ENCODE assay signal across 11 cellular contexts in the genomic region with DNA sequence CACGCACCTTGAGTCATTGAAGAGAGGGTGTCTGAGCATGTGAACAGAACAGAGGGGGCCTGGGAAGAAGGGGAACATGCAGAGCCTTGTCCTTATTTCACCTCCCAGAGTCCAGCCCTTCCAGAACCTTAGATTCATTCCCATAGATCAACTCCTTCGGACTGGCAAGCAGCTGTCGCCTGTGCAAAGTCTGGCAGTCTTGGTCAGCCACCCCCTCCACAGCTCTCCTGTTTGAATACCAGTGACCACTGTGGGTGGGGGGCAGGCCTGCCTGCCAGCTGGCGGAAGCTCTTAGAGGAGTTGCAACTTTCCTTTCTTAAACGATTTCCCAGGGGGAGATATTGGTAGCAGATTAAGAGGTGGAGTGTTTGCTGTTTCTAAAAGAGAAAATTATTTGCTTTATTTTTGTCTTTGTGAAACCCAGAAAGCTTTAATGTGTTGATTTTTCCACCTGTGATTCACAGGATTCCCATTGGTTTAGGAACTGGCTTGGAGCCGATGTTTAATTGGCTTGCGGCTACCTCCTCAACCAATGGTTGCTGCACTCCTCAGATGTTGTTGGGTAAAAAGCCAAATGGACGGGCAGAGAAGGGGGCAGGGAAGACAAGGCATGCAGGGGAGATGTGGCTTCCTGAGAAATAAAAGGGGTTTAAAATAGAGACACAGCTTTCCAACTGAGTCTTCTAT.
DNase-seq lines count a peak whose midpoint lies in the region; ATAC-seq and TF ChIP-seq lines count a peak whose summit lies in the region.
"Had no signal": no experiment of that assay in that cellular context is flagged by ENCODE, and none has a peak within 500 bp of the region (broad histone marks: within the 10 kb centered on the region; RNA-seq: fewer than 3 reads in every experiment).

No MANE protein-coding gene starts in this region.

- BruUV-seq in Calu3 (replicated peaks; lab: Mats Ljungman, UMichigan), result no TSS peak
- no TSS peak for BruUV-seq in PC-9 (replicated peaks; lab: Mats Ljungman, UMichigan)

- no peak for TF ChIP-seq CTCF in Calu3 (IDR thresholded peaks at IDR 0.05; ENCODE audit: unreplicated experiment)
- TF ChIP-seq CTCF in WTC11 (IDR thresholded peaks at IDR 0.05), result no peak
- no peak for TF ChIP-seq CTCF in left lung (IDR thresholded peaks at IDR 0.05)
- TF ChIP-seq CTCF in PC-9 (conservative IDR thresholded peaks at IDR 0.05), result no peak

- DNase-seq in Calu3 (peak; percentile 11), WTC11 (ENCODE audit: low spot score) (peak; percentile 30), left lung (peak in 1 of 2 donors; percentile 34), PC-9 (no peak), GOT3 (lab: John Stamatoyannopoulos, UW) (no peak)
- DNase-seq: cortex of kidney, T1000 had no signal

- H3K4me1 ChIP-seq in HUES6 (ENCODE audit: control insufficient read depth, insufficient read depth, low read length), result peaks cover 67% of the 10 kb centered on the region
- H3K4me1 ChIP-seq in left lung, result no peaks in the 10 kb centered on the region
- H3K4me1 ChIP-seq in PC-9 (replicated peaks; ENCODE audit: insufficient read depth), result peaks cover 23% of the 10 kb centered on the region
- H3K4me1 ChIP-seq: suprapubic skin had no signal

- peaks cover 13% of the 10 kb centered on the region for H3K4me1 Mint-ChIP-seq in Calu3 (ENCODE audit: low read depth, unreplicated experiment)
- peaks cover 68% of the 10 kb centered on the region for H3K4me1 Mint-ChIP-seq in WTC11

- CTCF ChIA-PET in Calu3 (lab: Charles Lee), result interaction anchor here (0.7 kb wide), 1 partner anchor 331 kb away, joined by 3 read pairs; no protein-coding TSS in a partner anchor
- CTCF ChIA-PET in WTC11 (lab: Charles Lee), result interaction anchor here (0.5 to 1.2 kb wide), 4 partner anchors 24 to 673 kb away, joined by 3 to 5 read pairs (median 3); no protein-coding TSS in a partner anchor
- CTCF ChIA-PET in PC-9 (lab: Charles Lee), result no interaction called here

- intact Hi-C loops in Calu3 (cut with micrococcal nuclease; ENCODE audit: unreplicated experiment) (no loop called here), left lung (cut with DNase I) (no loop called here), PC-9 (cut with micrococcal nuclease; ENCODE audit: unreplicated experiment) (no loop called here)

- H3K4me3 Mint-ChIP-seq in Calu3 (ENCODE audit: low read depth, unreplicated experiment), result no peak overlapping the region
- peak overlapping the region; percentile 27 for H3K4me3 Mint-ChIP-seq in WTC11

- H3K36me3 ChIP-seq in HUES6 (ENCODE audit: control insufficient read depth, insufficient read depth, low read length) (no peaks in the 10 kb centered on the region), left lung (no peaks in the 10 kb centered on the region), PC-9 (ENCODE audit: low read depth) (no peaks in the 10 kb centered on the region)
- H3K36me3 ChIP-seq: suprapubic skin had no signal

- H3K9me3 ChIP-seq in HUES6 (ENCODE audit: control insufficient read depth, insufficient read depth, low read depth, low read length), result no peaks in the 10 kb centered on the region
- no peaks in the 10 kb centered on the region for H3K9me3 ChIP-seq in left lung
- H3K9me3 ChIP-seq in PC-9 (ENCODE audit: insufficient read depth, low read depth), result no peaks in the 10 kb centered on the region
- H3K9me3 ChIP-seq: suprapubic skin had no signal

- ATAC-seq in WTC11, result peak; percentile 78
- peak; percentile 87 for ATAC-seq in left lung
- ATAC-seq in HG03439 (IDR thresholded peaks at IDR 0.05; ENCODE audit: unreplicated experiment), result no peak
- no peak for ATAC-seq in HG02840 (IDR thresholded peaks at IDR 0.05; ENCODE audit: low FRiP score, unreplicated experiment)

- no peak overlapping the region for H2AFZ ChIP-seq in PC-9

- no peaks in the 10 kb centered on the region for H3K79me2 ChIP-seq in PC-9 (ENCODE audit: low read depth)

- POLR2A ChIA-PET in WTC11 (lab: Charles Lee) (interaction anchor here (0.6 kb wide), 1 partner anchor 247 kb away, joined by 3 read pairs; no protein-coding TSS in a partner anchor), PC-9 (lab: Charles Lee; ENCODE audit: unreplicated experiment) (interaction anchor here (0.6 kb wide), 1 partner anchor 88 kb away, joined by 3 read pairs; no protein-coding TSS in a partner anchor)

- no peak overlapping the region for H3K4me2 ChIP-seq in PC-9

- H4K20me1 ChIP-seq in PC-9 (ENCODE audit: insufficient read depth), result no peaks in the 10 kb centered on the region

- no peak overlapping the region for H3K4me3 ChIP-seq in HUES6 (ENCODE audit: low read depth, low read length)
- H3K4me3 ChIP-seq in left lung, result no peak overlapping the region
- H3K4me3 ChIP-seq in PC-9, result no peak overlapping the region
- H3K4me3 ChIP-seq: suprapubic skin had no signal

- peak overlapping the region; percentile 41 for H3K9ac ChIP-seq in HUES6 (ENCODE audit: low read length)

- H3K27ac ChIP-seq in HUES6 (ENCODE audit: low read depth, low read length) (peak overlapping the region; percentile 20; the same call in 1 of the 2 replicates), left lung (no peak overlapping the region), PC-9 (no peak overlapping the region)
- H3K27ac ChIP-seq: suprapubic skin had no signal

- H3K27ac Mint-ChIP-seq in Calu3 (ENCODE audit: unreplicated experiment), result no peak overlapping the region
- H3K27ac Mint-ChIP-seq in WTC11, result peak overlapping the region; percentile 97

- H3K27me3 ChIP-seq in HUES6 (ENCODE audit: control insufficient read depth, insufficient read depth, low read length), result no peaks in the 10 kb centered on the region; the same call in 1 of the 2 replicates
- no peaks in the 10 kb centered on the region for H3K27me3 ChIP-seq in left lung
- H3K27me3 ChIP-seq in PC-9 (ENCODE audit: insufficient read depth, low read depth), result no peaks in the 10 kb centered on the region
- H3K27me3 ChIP-seq: suprapubic skin had no signal

- H3F3A ChIP-seq in PC-9 (ENCODE audit: insufficient read depth, low read depth), result peaks cover 6% of the 10 kb centered on the region; the same call in 1 of the 2 replicates

- H3K9me2 ChIP-seq in PC-9 (ENCODE audit: insufficient read depth), result no peaks in the 10 kb centered on the region

- H3K27me3 Mint-ChIP-seq in Calu3 (ENCODE audit: unreplicated experiment) (no peaks in the 10 kb centered on the region), WTC11 (ENCODE audit: low read depth) (no peaks in the 10 kb centered on the region)

- no peaks in the 10 kb centered on the region for H3K36me3 Mint-ChIP-seq in Calu3 (ENCODE audit: insufficient read depth, unreplicated experiment)
- H3K36me3 Mint-ChIP-seq in WTC11, result no peaks in the 10 kb centered on the region

- no peaks in the 10 kb centered on the region for H3K9me3 Mint-ChIP-seq in Calu3 (ENCODE audit: low read depth, unreplicated experiment)
- no peaks in the 10 kb centered on the region for H3K9me3 Mint-ChIP-seq in WTC11

TF ChIP-seq in WTC11, 78 proteins besides CTCF, POLR2A, EP300 and RAD21:
- TF ChIP-seq ZNF423 (CRISPR knock-in tag; IDR thresholded peaks at IDR 0.05), result no peak
- TF ChIP-seq, protein P1, sequence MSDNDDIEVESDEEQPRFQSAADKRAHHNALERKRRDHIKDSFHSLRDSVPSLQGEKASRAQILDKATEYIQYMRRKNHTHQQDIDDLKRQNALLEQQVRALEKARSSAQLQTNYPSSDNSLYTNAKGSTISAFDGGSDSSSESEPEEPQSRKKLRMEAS (CRISPR knock-in tag; IDR thresholded peaks at IDR 0.05), result no peak
- TF ChIP-seq RELA (CRISPR knock-in tag; IDR thresholded peaks at IDR 0.05; ENCODE audit: borderline replicate concordance), result no peak
- TF ChIP-seq, protein P2, sequence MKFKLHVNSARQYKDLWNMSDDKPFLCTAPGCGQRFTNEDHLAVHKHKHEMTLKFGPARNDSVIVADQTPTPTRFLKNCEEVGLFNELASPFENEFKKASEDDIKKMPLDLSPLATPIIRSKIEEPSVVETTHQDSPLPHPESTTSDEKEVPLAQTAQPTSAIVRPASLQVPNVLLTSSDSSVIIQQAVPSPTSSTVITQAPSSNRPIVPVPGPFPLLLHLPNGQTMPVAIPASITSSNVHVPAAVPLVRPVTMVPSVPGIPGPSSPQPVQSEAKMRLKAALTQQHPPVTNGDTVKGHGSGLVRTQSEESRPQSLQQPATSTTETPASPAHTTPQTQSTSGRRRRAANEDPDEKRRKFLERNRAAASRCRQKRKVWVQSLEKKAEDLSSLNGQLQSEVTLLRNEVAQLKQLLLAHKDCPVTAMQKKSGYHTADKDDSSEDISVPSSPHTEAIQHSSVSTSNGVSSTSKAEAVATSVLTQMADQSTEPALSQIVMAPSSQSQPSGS (CRISPR knock-in tag; IDR thresholded peaks at IDR 0.05; ENCODE audit: borderline replicate concordance, low read depth), result no peak
- TF ChIP-seq NFYB (CRISPR knock-in tag; conservative IDR thresholded peaks at IDR 0.05; ENCODE audit: low read depth), result peak; percentile 50

Comparison
In these comparisons a context has a peak if more than half of its experiments do, and no peak if none do; other contexts are left out.
1. DNase-seq: peak in Calu3 (single experiment) and WTC11 (single experiment); none in PC-9 (0 of 2) and GOT3 (single experiment).
2. ATAC-seq: peak in WTC11 (single experiment) and left lung (single experiment); none in HG03439 (single experiment) and HG02840 (single experiment).